ENCODE assay signal across 16 cellular contexts in the genomic region with DNA sequence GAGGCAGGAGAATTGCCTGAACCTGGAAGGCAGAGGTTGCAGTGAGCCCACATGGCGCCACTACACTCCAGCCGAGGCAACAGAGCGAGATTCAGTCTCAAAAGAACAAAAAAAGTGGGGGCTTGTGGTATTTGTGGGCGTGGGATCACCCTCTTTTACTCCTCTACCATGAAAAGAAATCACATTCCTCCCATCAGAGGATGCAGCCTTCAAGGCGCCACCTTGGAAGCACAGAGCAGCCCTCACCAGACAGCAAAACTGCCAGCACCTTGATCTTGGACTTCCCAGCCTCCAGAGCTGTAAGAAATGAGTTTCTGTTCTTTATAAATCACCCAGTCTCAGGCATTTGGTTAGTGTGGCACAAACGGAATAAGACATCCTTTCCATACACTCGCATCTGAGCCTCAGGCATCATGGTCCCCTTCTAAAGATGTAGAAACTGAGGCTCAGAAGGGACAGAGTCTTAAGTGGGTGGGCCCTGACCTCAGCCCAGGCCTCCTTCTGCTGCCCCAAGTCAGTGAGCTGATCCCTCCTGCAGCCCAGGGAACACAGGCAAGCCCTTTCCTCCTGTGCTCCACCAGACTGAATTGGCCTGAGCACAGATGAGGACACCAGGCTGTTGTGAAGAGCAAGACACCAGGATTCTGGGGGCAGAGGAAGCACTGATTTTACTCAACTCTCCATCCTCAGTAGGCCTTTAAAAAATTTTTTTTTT.
A peak's percentile ranks its signal among the peaks of the same experiment; 100 is the strongest.
DNase-seq lines count a peak whose midpoint lies in the region; ATAC-seq and TF ChIP-seq lines count a peak whose summit lies in the region.
"Had no signal": no experiment of that assay in that cellular context is flagged by ENCODE, and none has a peak within 500 bp of the region (broad histone marks: within the 10 kb centered on the region; RNA-seq: fewer than 3 reads in every experiment).

No MANE protein-coding gene starts in this region.

- peaks cover 0 to 2% of the 10 kb centered on the region in 2 donors for H3K4me1 Mint-ChIP-seq in natural killer cell treated with Interleukin-12 subunit alpha and Interleukin-12 subunit beta and Interleukin-15 and Interleukin-18, amount 100 ng/mL, for 72 hours (ENCODE audit: low read depth in 2 of 2)
- H3K4me1 Mint-ChIP-seq in natural killer cell (no peaks in the 10 kb centered on the region), chondrocyte (ENCODE audit: low read depth) (peaks cover 6% of the 10 kb centered on the region)
- H3K4me1 Mint-ChIP-seq in activated T-helper 1 cell treated with anti-CD3 and anti-CD28 coated beads, Interleukin-12 subunit alpha, Interleukin-12 subunit beta, Interleukin-2, Interleukin-4 antibody, amounts not matched to agents 30 ng/mL and 10 ng/mL and 1 ng/mL, durations not matched to agents 14 hours and 24 hours and 36 hours (ENCODE audit: low read depth) = no peaks in the 10 kb centered on the region

- TF ChIP-seq CTCF in natural killer cell (IDR thresholded peaks at IDR 0.05) = no peak
- no peak for TF ChIP-seq CTCF in chondrocyte (IDR thresholded peaks at IDR 0.05)

- no peak overlapping the region for H3K4me3 Mint-ChIP-seq in natural killer cell treated with Interleukin-12 subunit alpha and Interleukin-12 subunit beta and Interleukin-15 and Interleukin-18, amount 100 ng/mL, for 72 hours
- H3K4me3 Mint-ChIP-seq in natural killer cell = no peak overlapping the region
- H3K4me3 Mint-ChIP-seq in chondrocyte (ENCODE audit: unreplicated experiment) = no peak overlapping the region
- H3K4me3 Mint-ChIP-seq in activated T-helper 1 cell treated with anti-CD3 and anti-CD28 coated beads, Interleukin-12 subunit alpha, Interleukin-12 subunit beta, Interleukin-2, Interleukin-4 antibody, amounts not matched to agents 30 ng/mL and 10 ng/mL and 1 ng/mL, durations not matched to agents 14 hours and 24 hours and 36 hours = no peak overlapping the region
- H3K4me3 Mint-ChIP-seq: CD8-positive, alpha-beta T cell had no signal

- H3K9me3 Mint-ChIP-seq in natural killer cell treated with Interleukin-12 subunit alpha and Interleukin-12 subunit beta and Interleukin-15 and Interleukin-18, amount 100 ng/mL, for 72 hours = no peaks in the 10 kb centered on the region
- no peaks in the 10 kb centered on the region for H3K9me3 Mint-ChIP-seq in natural killer cell
- H3K9me3 Mint-ChIP-seq in chondrocyte (ENCODE audit: low read depth) = no peaks in the 10 kb centered on the region
- H3K9me3 Mint-ChIP-seq in activated T-helper 1 cell treated with anti-CD3 and anti-CD28 coated beads, Interleukin-12 subunit alpha, Interleukin-12 subunit beta, Interleukin-2, Interleukin-4 antibody, amounts not matched to agents 30 ng/mL and 10 ng/mL and 1 ng/mL, durations not matched to agents 14 hours and 24 hours and 36 hours = no peaks in the 10 kb centered on the region
- H3K9me3 Mint-ChIP-seq: CD8-positive, alpha-beta T cell had no signal

- intact Hi-C loops in natural killer cell (cut with micrococcal nuclease) (no loop called here), posterior vena cava (cut with DNase I) (no loop called here)
- intact Hi-C loops in activated T-helper 1 cell treated with anti-CD3 and anti-CD28 coated beads, Interleukin-12 subunit alpha, Interleukin-12 subunit beta, Interleukin-2, Interleukin-4 antibody, amounts not matched to agents 30 ng/mL and 10 ng/mL and 1 ng/mL, durations not matched to agents 14 hours and 24 hours and 36 hours (cut with micrococcal nuclease) = no loop called here

- H3K27me3 Mint-ChIP-seq in natural killer cell treated with Interleukin-12 subunit alpha and Interleukin-12 subunit beta and Interleukin-15 and Interleukin-18, amount 100 ng/mL, for 72 hours = peaks cover 3 to 6% of the 10 kb centered on the region in 2 donors
- H3K27me3 Mint-ChIP-seq in natural killer cell (ENCODE audit: low read depth in 2 of 2) = peaks cover 0 to 3% of the 10 kb centered on the region in 2 donors
- peaks cover 13% of the 10 kb centered on the region for H3K27me3 Mint-ChIP-seq in chondrocyte (ENCODE audit: low read depth)
- no peaks in the 10 kb centered on the region for H3K27me3 Mint-ChIP-seq in activated T-helper 1 cell treated with anti-CD3 and anti-CD28 coated beads, Interleukin-12 subunit alpha, Interleukin-12 subunit beta, Interleukin-2, Interleukin-4 antibody, amounts not matched to agents 30 ng/mL and 10 ng/mL and 1 ng/mL, durations not matched to agents 14 hours and 24 hours and 36 hours (ENCODE audit: insufficient read depth)

- no peaks in the 10 kb centered on the region for H3K36me3 Mint-ChIP-seq in natural killer cell treated with Interleukin-12 subunit alpha and Interleukin-12 subunit beta and Interleukin-15 and Interleukin-18, amount 100 ng/mL, for 72 hours
- H3K36me3 Mint-ChIP-seq in natural killer cell = no peaks in the 10 kb centered on the region
- no peaks in the 10 kb centered on the region for H3K36me3 Mint-ChIP-seq in chondrocyte (ENCODE audit: low read depth)
- no peaks in the 10 kb centered on the region for H3K36me3 Mint-ChIP-seq in activated T-helper 1 cell treated with anti-CD3 and anti-CD28 coated beads, Interleukin-12 subunit alpha, Interleukin-12 subunit beta, Interleukin-2, Interleukin-4 antibody, amounts not matched to agents 30 ng/mL and 10 ng/mL and 1 ng/mL, durations not matched to agents 14 hours and 24 hours and 36 hours (ENCODE audit: low read depth)
- H3K36me3 Mint-ChIP-seq: CD8-positive, alpha-beta T cell had no signal

- peak; percentile 25 for DNase-seq in natural killer cell treated with Interleukin-12 subunit alpha and Interleukin-12 subunit beta and Interleukin-15 and Interleukin-18, amount 100 ng/mL, for 72 hours (ENCODE audit: low spot score)
- DNase-seq in natural killer cell = no peak
- peak; percentile 22 for DNase-seq in chondrocyte (ENCODE audit: low spot score)
- peak; percentile 56 for DNase-seq in posterior vena cava (ENCODE audit: low spot score)
- no peak for DNase-seq in activated T-helper 1 cell treated with anti-CD3 and anti-CD28 coated beads, Interleukin-12 subunit alpha, Interleukin-12 subunit beta, Interleukin-2, Interleukin-4 antibody, amounts not matched to agents 30 ng/mL and 10 ng/mL and 1 ng/mL, durations not matched to agents 14 hours and 24 hours and 36 hours (ENCODE audit: low spot score)
- no peak for DNase-seq in medulla oblongata (ENCODE audit: extremely low spot score)
- DNase-seq: BE2C; CD8-positive, alpha-beta T cell; COR-L47; DMS153; DND-41; GF-D8; IMR-90 had no signal

- ATAC-seq in natural killer cell treated with Interleukin-12 subunit alpha and Interleukin-12 subunit beta and Interleukin-15 and Interleukin-18, amount 100 ng/mL, for 72 hours = no peak
- ATAC-seq in natural killer cell (no peak), GM18870 (IDR thresholded peaks at IDR 0.05; ENCODE audit: unreplicated experiment) (no peak)
- ATAC-seq: A549; CD8-positive, alpha-beta T cell; HCT116 had no signal

- no peak overlapping the region for H3K27ac Mint-ChIP-seq in natural killer cell treated with Interleukin-12 subunit alpha and Interleukin-12 subunit beta and Interleukin-15 and Interleukin-18, amount 100 ng/mL, for 72 hours
- no peak overlapping the region for H3K27ac Mint-ChIP-seq in natural killer cell
- H3K27ac Mint-ChIP-seq in chondrocyte (ENCODE audit: unreplicated experiment) = no peak overlapping the region
- H3K27ac Mint-ChIP-seq in activated T-helper 1 cell treated with anti-CD3 and anti-CD28 coated beads, Interleukin-12 subunit alpha, Interleukin-12 subunit beta, Interleukin-2, Interleukin-4 antibody, amounts not matched to agents 30 ng/mL and 10 ng/mL and 1 ng/mL, durations not matched to agents 14 hours and 24 hours and 36 hours = no peak overlapping the region
- H3K27ac Mint-ChIP-seq: CD8-positive, alpha-beta T cell had no signal

Comparison
In these comparisons a context has a peak if more than half of its experiments do, and no peak if none do; other contexts are left out.
1. DNase-seq: peak in natural killer cell treated with Interleukin-12 subunit alpha and Interleukin-12 subunit beta and Interleukin-15 and Interleukin-18, amount 100 ng/mL, for 72 hours (single experiment), chondrocyte (single experiment) and posterior vena cava (single experiment); none in natural killer cell (single experiment), activated T-helper 1 cell treated with anti-CD3 and anti-CD28 coated beads, Interleukin-12 subunit alpha, Interleukin-12 subunit beta, Interleukin-2, Interleukin-4 antibody, amounts not matched to agents 30 ng/mL and 10 ng/mL and 1 ng/mL, durations not matched to agents 14 hours and 24 hours and 36 hours (single experiment) and medulla oblongata (single experiment).